In genomic region chr20:36097331-36097730, GRCh38 we compare ENCODE assay signal across 1 cellular context.
TF ChIP-seq lines count a peak whose summit lies in the region.

No MANE protein-coding gene starts in this region.

TF ChIP-seq in SK-N-SH, 30 proteins besides CTCF, POLR2A, EP300 and RAD21 (continued from another document):
- TF ChIP-seq CHD2 (IDR thresholded peaks at IDR 0.05; ENCODE audit: low read length, partially characterized antibody) = no peak
- no peak for TF ChIP-seq YY1 (IDR thresholded peaks at IDR 0.05; ENCODE audit: low read depth)
- no peak for TF ChIP-seq SIN3A (IDR thresholded peaks at IDR 0.05; ENCODE audit: borderline replicate concordance, low read depth, low read length)
- TF ChIP-seq MAX (IDR thresholded peaks at IDR 0.05; ENCODE audit: low read depth) = no peak
- TF ChIP-seq NRF1 (IDR thresholded peaks at IDR 0.05; ENCODE audit: low read depth, low read length) = no peak
- no peak for TF ChIP-seq TAF1 (IDR thresholded peaks at IDR 0.05; ENCODE audit: borderline replicate concordance, low read depth, low read length)
